10 cellular contexts compared by ENCODE assay signal in genomic region chr1:101203812-101204540, GRCh38. TPM values are rescaled to one million over a fixed set of nuclear protein-coding genes. Genes with fewer than 3 reads are reported as not detected.
DNase-seq lines count a peak whose midpoint lies in the region; ATAC-seq and TF ChIP-seq lines count a peak whose summit lies in the region.
"Had no signal": no experiment of that assay in that cellular context is flagged by ENCODE, and none has a peak within 500 bp of the region (broad histone marks: within the 10 kb centered on the region; RNA-seq: fewer than 3 reads in every experiment).

No MANE protein-coding gene starts in this region.

- no peaks in the 10 kb centered on the region for H3K36me3 ChIP-seq in osteoblast (ENCODE audit: insufficient read depth, low read length)
- H3K36me3 ChIP-seq: suprapubic skin had no signal

- no peak overlapping the region for H3K4me3 ChIP-seq in osteoblast (ENCODE audit: insufficient read depth, low read length)
- H3K4me3 ChIP-seq: suprapubic skin had no signal

- CTCF ChIA-PET in CD4-positive, alpha-beta T cell (lab: Charles Lee), result no interaction called here

- H3K4me1 ChIP-seq in osteoblast (ENCODE audit: insufficient read depth, low read length), result peaks cover 19% of the 10 kb centered on the region
- H3K4me1 ChIP-seq: suprapubic skin had no signal

- no peaks in the 10 kb centered on the region for H4K20me1 ChIP-seq in osteoblast (ENCODE audit: insufficient read depth, low read length)

- POLR2A ChIA-PET in CD4-positive, alpha-beta T cell (lab: Charles Lee), result no interaction called here

- H3K79me2 ChIP-seq in osteoblast (ENCODE audit: insufficient read depth, low read length), result no peaks in the 10 kb centered on the region

- H3K9me3 Mint-ChIP-seq in CD4-positive, alpha-beta T cell, result no peaks in the 10 kb centered on the region
- H3K9me3 Mint-ChIP-seq: activated naive CD4-positive, alpha-beta T cell treated with anti-CD3 and anti-CD28 coated beads, Interleukin-2, amount 10 ng/mL, durations not matched to agents 7 days and 5 days had no signal

- no peak overlapping the region for H3K27ac ChIP-seq in osteoblast (ENCODE audit: low read depth, low read length)
- H3K27ac ChIP-seq in CD4-positive, alpha-beta T cell (ENCODE audit: low read depth, low read length), result no peak overlapping the region
- H3K27ac ChIP-seq: suprapubic skin had no signal

- no peaks in the 10 kb centered on the region for H3K27me3 Mint-ChIP-seq in CD4-positive, alpha-beta T cell
- H3K27me3 Mint-ChIP-seq: activated naive CD4-positive, alpha-beta T cell treated with anti-CD3 and anti-CD28 coated beads, Interleukin-2, amount 10 ng/mL, durations not matched to agents 7 days and 5 days had no signal

- TF ChIP-seq CTCF in osteoblast (IDR thresholded peaks at IDR 0.05; ENCODE audit: extremely low read depth, low read depth, low read length), result no peak
- no peak for TF ChIP-seq CTCF in CD4-positive, alpha-beta T cell (IDR thresholded peaks at IDR 0.05)

- H3K36me3 Mint-ChIP-seq in CD4-positive, alpha-beta T cell (ENCODE audit: low read depth), result no peaks in the 10 kb centered on the region
- H3K36me3 Mint-ChIP-seq: activated naive CD4-positive, alpha-beta T cell treated with anti-CD3 and anti-CD28 coated beads, Interleukin-2, amount 10 ng/mL, durations not matched to agents 7 days and 5 days had no signal

- DNase-seq in HCEC 1CT (peak; percentile 51), NCI-H345 (lab: John Stamatoyannopoulos, UW) (peak; percentile 65), cerebellum (ENCODE audit: low spot score) (peak; percentile 35), osteoblast (ENCODE audit: insufficient read length, low spot score, missing footprints) (no peak), CD1c-positive myeloid dendritic cell (ENCODE audit: extremely low spot score) (no peak), NCI-H1930 (lab: John Stamatoyannopoulos, UW) (no peak)
- DNase-seq in CD4-positive, alpha-beta T cell, result no peak
- DNase-seq: activated naive CD4-positive, alpha-beta T cell treated with anti-CD3 and anti-CD28 coated beads, Interleukin-2, amount 10 ng/mL, durations not matched to agents 7 days and 5 days had no signal

- intact Hi-C loops in CD4-positive, alpha-beta T cell (cut with DNase I, micrococcal nuclease), result no loop called here

- H3K4me3 Mint-ChIP-seq in CD4-positive, alpha-beta T cell, result no peak overlapping the region
- H3K4me3 Mint-ChIP-seq: activated naive CD4-positive, alpha-beta T cell treated with anti-CD3 and anti-CD28 coated beads, Interleukin-2, amount 10 ng/mL, durations not matched to agents 7 days and 5 days had no signal

- H3K27me3 ChIP-seq in osteoblast (ENCODE audit: insufficient read depth, low read length), result no peaks in the 10 kb centered on the region
- no peaks in the 10 kb centered on the region for H3K27me3 ChIP-seq in CD4-positive, alpha-beta T cell (ENCODE audit: control insufficient read depth, insufficient read depth, low read length)
- H3K27me3 ChIP-seq: suprapubic skin had no signal

- no peak overlapping the region for H3K27ac Mint-ChIP-seq in CD4-positive, alpha-beta T cell
- H3K27ac Mint-ChIP-seq: activated naive CD4-positive, alpha-beta T cell treated with anti-CD3 and anti-CD28 coated beads, Interleukin-2, amount 10 ng/mL, durations not matched to agents 7 days and 5 days had no signal

- H3K4me1 Mint-ChIP-seq in CD4-positive, alpha-beta T cell (ENCODE audit: low read depth), result peaks cover 4% of the 10 kb centered on the region

- no peak for ATAC-seq in HG03039 (IDR thresholded peaks at IDR 0.05; ENCODE audit: unreplicated experiment)
- ATAC-seq in CD4-positive, alpha-beta T cell (ENCODE audit: poor library complexity), result no peak

- H2AFZ ChIP-seq in osteoblast (ENCODE audit: low read length), result peak overlapping the region; percentile 43

- no peaks in the 10 kb centered on the region for H3K9me3 ChIP-seq in osteoblast (ENCODE audit: low read depth, low read length)
- no peaks in the 10 kb centered on the region for H3K9me3 ChIP-seq in CD4-positive, alpha-beta T cell (ENCODE audit: control insufficient read depth, low read length)
- H3K9me3 ChIP-seq: suprapubic skin had no signal

- H3K4me2 ChIP-seq in osteoblast (ENCODE audit: insufficient read depth, low read length), result no peak overlapping the region

RNA-seq across cellular contexts. Expression of gene S1PR1, which starts 32.8 kb away (rescaled TPM):
- total RNA-seq in cerebellum (38.3 TPM), osteoblast (25.7 and 27.1 TPM in 2 replicates)
- 100 to 1,000 TPM; 397 to 414 TPM for total RNA-seq in CD4-positive, alpha-beta T cell

Comparison
In these comparisons a context has a peak if more than half of its experiments do, and no peak if none do; other contexts are left out.
1. DNase-seq: peak in HCEC 1CT (single experiment), NCI-H345 (single experiment) and cerebellum (single experiment); none in osteoblast (single experiment), CD1c-positive myeloid dendritic cell (single experiment), NCI-H1930 (0 of 2) and CD4-positive, alpha-beta T cell (0 of 10).
2. RNA of gene S1PR1, which starts 32.8 kb away (total RNA-seq): 397 to 414 TPM in CD4-positive, alpha-beta T cell; 38.3 TPM in cerebellum (single experiment) and 25.7 to 27.1 TPM in osteoblast; every median in the first group is over 10 times any median in the second.